Comparison of ENCODE assay signal across 18 cellular contexts in the genomic region with DNA sequence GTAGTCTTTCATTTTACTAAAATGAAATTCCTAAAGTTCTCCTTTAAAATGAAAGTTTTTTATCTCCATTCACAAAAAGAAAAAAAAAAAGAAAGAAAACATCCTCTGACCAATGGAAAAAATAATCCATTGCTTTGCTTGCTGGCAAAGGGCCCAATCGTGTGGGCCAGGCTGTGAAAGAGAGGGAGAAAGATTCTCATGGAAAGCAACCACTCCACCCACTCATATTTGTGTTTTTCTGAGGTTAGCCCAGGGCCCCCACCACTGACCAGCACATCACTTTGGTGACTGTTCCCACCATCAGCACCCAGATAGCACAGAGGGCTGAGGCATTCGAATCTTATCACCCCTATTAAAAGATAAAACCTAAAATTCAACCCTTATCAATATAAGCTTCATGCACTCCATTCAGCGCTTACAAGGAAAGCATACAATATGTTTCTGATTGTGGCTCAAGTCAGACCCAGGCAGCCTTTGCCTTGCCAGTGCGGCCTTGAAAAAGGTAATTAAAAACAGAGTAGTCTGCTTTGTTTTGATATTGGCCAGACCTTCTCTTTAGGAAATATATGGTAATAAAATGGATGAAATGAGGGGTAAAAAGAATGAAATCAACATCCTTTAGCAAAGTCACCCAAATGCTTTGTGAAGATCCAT.
DNase-seq lines count a peak whose midpoint lies in the region; ATAC-seq and TF ChIP-seq lines count a peak whose summit lies in the region.
"Had no signal": no experiment of that assay in that cellular context is flagged by ENCODE, and none has a peak within 500 bp of the region (broad histone marks: within the 10 kb centered on the region; RNA-seq: fewer than 3 reads in every experiment).

No MANE protein-coding gene starts in this region.

- no peaks in the 10 kb centered on the region for H3K79me2 ChIP-seq in GM23248 (ENCODE audit: insufficient read depth)

- H3F3A ChIP-seq in GM23248 (ENCODE audit: insufficient read depth) = peaks cover 12% of the 10 kb centered on the region

- no peaks in the 10 kb centered on the region for H3K9me3 ChIP-seq in GM23248 (ENCODE audit: low read depth)
- no peaks in the 10 kb centered on the region for H3K9me3 ChIP-seq in adipocyte (ENCODE audit: control insufficient read depth, low read length)
- H3K9me3 ChIP-seq: thoracic aorta had no signal

- no peak overlapping the region for H3K4me2 ChIP-seq in GM23248 (ENCODE audit: unreplicated experiment)

- no peak for TF ChIP-seq CTCF in fibroblast of the aortic adventitia (IDR thresholded peaks at IDR 0.05; ENCODE audit: insufficient read depth, low read length)

- no peaks in the 10 kb centered on the region for H4K20me1 ChIP-seq in GM23248 (ENCODE audit: insufficient read depth)

- H3K27ac ChIP-seq in GM23248 = no peak overlapping the region
- H3K27ac ChIP-seq: thoracic aorta had no signal

- H3K4me1 ChIP-seq in GM23248 (ENCODE audit: insufficient read depth) (peaks cover 12% of the 10 kb centered on the region), adipocyte (ENCODE audit: control insufficient read depth, insufficient read depth, low read length) (peaks cover 19% of the 10 kb centered on the region)

- ATAC-seq in GM21526 (IDR thresholded peaks at IDR 0.05; ENCODE audit: low FRiP score, unreplicated experiment) = no peak

- H3K9me2 ChIP-seq in GM23248 (ENCODE audit: insufficient read depth) = no peaks in the 10 kb centered on the region

- no peak overlapping the region for H3K4me3 ChIP-seq in GM23248
- no peak overlapping the region for H3K4me3 ChIP-seq in adipocyte (ENCODE audit: low read length)
- H3K4me3 ChIP-seq in fibroblast of the aortic adventitia (ENCODE audit: low read depth, low read length) = no peak overlapping the region
- H3K4me3 ChIP-seq in skeletal muscle cell (ENCODE audit: low read depth, low read length) = no peak overlapping the region
- H3K4me3 ChIP-seq: thoracic aorta had no signal

- H3K36me3 ChIP-seq in GM23248 (ENCODE audit: low read depth) (no peaks in the 10 kb centered on the region), adipocyte (ENCODE audit: control insufficient read depth, insufficient read depth, low read length, severe bottlenecking) (no peaks in the 10 kb centered on the region)
- H3K36me3 ChIP-seq: thoracic aorta had no signal

- DNase-seq in GM23248 = peak; percentile 25
- peak; percentile 49 for DNase-seq in adipocyte (ENCODE audit: low read depth)
- DNase-seq in fibroblast of the aortic adventitia (ENCODE audit: low read depth) = peak; percentile 41
- DNase-seq in skeletal muscle cell (ENCODE audit: low read depth) = peak; percentile 32
- no peak for DNase-seq in HPDE6-E6E7 (ENCODE audit: extremely low spot score)
- DNase-seq in AML-193 (lab: John Stamatoyannopoulos, UW) = no peak
- DNase-seq: central memory CD4-positive, alpha-beta T cell; DND-41; effector memory CD4-positive, alpha-beta T cell; hippocampal formation; islet precursor cell; midbrain; NCI-H1105 treated with DMSO at 0.1 percent for 48 hours; NCI-H2081 treated with DMSO at 0.1 percent for 48 hours; NCI-H510A treated with DMSO at 0.1 percent for 48 hours; SW 1271 had no signal

- 43 to 50% methylated on average over 4 of the region's 4 CpGs for WGBS in GM23248 (ENCODE audit: low coverage in 1 of 2, low lambda C conversion rate in 2 of 2, missing lambda C conversion rate in 2 of 2), 2 experiments

- H3K9ac ChIP-seq in GM23248 (no peak overlapping the region), adipocyte (ENCODE audit: low read length) (no peak overlapping the region)

- H2AFZ ChIP-seq in GM23248 = no peak overlapping the region

- H3K27me3 ChIP-seq in GM23248 (replicated peaks; ENCODE audit: insufficient read depth) (no peaks in the 10 kb centered on the region), adipocyte (replicated peaks; ENCODE audit: control insufficient read depth, insufficient read depth, low read length) (no peaks in the 10 kb centered on the region)

- in situ Hi-C loops in GM23248 (cut with MboI) = no loop called here

Comparison
In these comparisons a context has a peak if more than half of its experiments do, and no peak if none do; other contexts are left out.
1. DNase-seq: peak in GM23248 (single experiment), adipocyte (single experiment), fibroblast of the aortic adventitia (single experiment) and skeletal muscle cell (single experiment); none in HPDE6-E6E7 (single experiment) and AML-193 (0 of 2).